In genomic region chr17:40038882-40039513, GRCh38 we compare ENCODE assay signal across 10 cellular contexts. TPM values are rescaled to one million over a fixed set of nuclear protein-coding genes. Genes with fewer than 3 reads are reported as not detected.
DNase-seq lines count a peak whose midpoint lies in the region; ATAC-seq, FAIRE-seq and TF ChIP-seq lines count a peak whose summit lies in the region.
"Had no signal": no experiment of that assay in that cellular context is flagged by ENCODE, and none has a peak within 500 bp of the region (broad histone marks: within the 10 kb centered on the region; RNA-seq: fewer than 3 reads in every experiment).

No MANE protein-coding gene starts in this region.

- ATAC-seq in lung (ENCODE audit: insufficient read depth, low FRiP score) (peak; percentile 58), GM18858 (IDR thresholded peaks at IDR 0.05; ENCODE audit: unreplicated experiment) (no peak)

- H3K4me3 ChIP-seq in colonic mucosa (no peak overlapping the region), lung (no peak overlapping the region)

- H3K27ac ChIP-seq in colonic mucosa (no peak overlapping the region), lung (ENCODE audit: low read depth in 1 of 2, low read length in 1 of 2) (peak overlapping the region; percentile 70 to 87)

- H3K36me3 ChIP-seq in colonic mucosa (peaks cover 4% of the 10 kb centered on the region), lung (ENCODE audit: control insufficient read depth in 2 of 2, insufficient read depth in 2 of 2, low read length in 2 of 2) (peaks cover 0 to 15% of the 10 kb centered on the region in 2 donors)

- H3K9me3 ChIP-seq in colonic mucosa (no peaks in the 10 kb centered on the region), lung (ENCODE audit: control insufficient read depth in 2 of 2, insufficient read depth in 1 of 2, low read length in 1 of 2) (no peaks in the 10 kb centered on the region)

- H3K27me3 ChIP-seq in colonic mucosa (no peaks in the 10 kb centered on the region), lung (ENCODE audit: control insufficient read depth, insufficient read depth) (no peaks in the 10 kb centered on the region)

- no peaks in the 10 kb centered on the region for H3K4me1 ChIP-seq in colonic mucosa
- peaks cover 0 to 4% of the 10 kb centered on the region in 2 donors for H3K4me1 ChIP-seq in lung (ENCODE audit: control insufficient read depth in 2 of 2, insufficient read depth in 2 of 2, low read length in 2 of 2)

- no peak for FAIRE-seq in D721Med (lab: Jason Lieb, UNC)

- whole genome bisulfite sequencing in lung, 2 donors: 29 to 46% methylated on average over 11 of the region's 11 CpGs

- peak; percentile 46 for TF ChIP-seq CTCF in D721Med (IDR thresholded peaks at IDR 0.05; ENCODE audit: insufficient read depth, missing control alignments)
- peak; percentile 24 for TF ChIP-seq CTCF in colonic mucosa (IDR thresholded peaks at IDR 0.05)
- peak; percentile 55 for TF ChIP-seq CTCF in lung (IDR thresholded peaks at IDR 0.05; ENCODE audit: control extremely low read depth, extremely low read depth)

- peak; percentile 8 for DNase-seq in D721Med (ENCODE audit: insufficient read length, low spot score)
- DNase-seq in NAMALWA (ENCODE audit: low spot score): peak; percentile 33
- DNase-seq in colonic mucosa: no peak
- DNase-seq in lung (ENCODE audit: low spot score): peak; percentile 62
- DNase-seq in activated CD4-positive, alpha-beta T cell treated with anti-CD3 and anti-CD28 coated beads, Interleukin-2, amount 50 U/mL, for 4 hours: no peak
- no peak for DNase-seq in T-helper 9 cell
- DNase-seq in NCI-H1930 (lab: John Stamatoyannopoulos, UW): no peak
- DNase-seq: naive B cell had no signal

- H3K9ac ChIP-seq in colonic mucosa (ENCODE audit: low read depth in 2 of 2, low read length in 2 of 2): peak overlapping the region in 1 of 2 donors; percentile 7

- intact Hi-C loops in colonic mucosa (cut with DNase I): no loop called here

RNA-seq across cellular contexts. Expression of gene MED24, which starts 15.2 kb away (rescaled TPM):
- total RNA-seq in colonic mucosa (100 to 1,000 TPM in 1 of 2 donors, 10 to 100 TPM in 1; 80.1 to 111 TPM), lung (10 to 100 TPM; 69.9 to 82.3 TPM)
- polyA plus RNA-seq in lung: 100 to 1,000 TPM in 1 of 2 donors, 10 to 100 TPM in 1; 48.2 to 149 TPM

RNA-seq across cellular contexts. Expression of gene CSF3, which starts 23.8 kb away (rescaled TPM):
- under 1 TPM in 1 of 2 donors, not detected in 1; 0.37 TPM for total RNA-seq in colonic mucosa
- total RNA-seq in lung: 1 to 10 TPM; 1.7 to 2.9 TPM
- polyA plus RNA-seq in lung: 100 to 1,000 TPM in 1 of 2 donors, 1 to 10 TPM in 1; 7.8 to 317 TPM
- polyA plus RNA-seq: IgD-negative memory B cell had no signal

RNA-seq across cellular contexts. Expression of gene THRA, which starts 23.8 kb away (rescaled TPM):
- total RNA-seq in colonic mucosa: 10 to 100 TPM; 40.3 to 44.5 TPM
- total RNA-seq in lung: 10 to 100 TPM; 41.3 to 55.9 TPM
- 10 to 100 TPM; 28.5 to 33.6 TPM for polyA plus RNA-seq in lung

RNA-seq across cellular contexts. Expression of gene PSMD3, which starts 58.4 kb away (rescaled TPM):
- total RNA-seq in colonic mucosa: 100 to 1,000 TPM; 106 to 152 TPM
- total RNA-seq in lung: 10 to 100 TPM; 56.2 to 99.2 TPM
- polyA plus RNA-seq in lung: 100 to 1,000 TPM in 1 of 2 donors, 10 to 100 TPM in 1; 70.4 to 105 TPM

Comparison
In these comparisons a context has a peak if more than half of its experiments do, and no peak if none do; other contexts are left out.
1. DNase-seq: peak in D721Med (single experiment), NAMALWA (single experiment) and lung (single experiment); none in colonic mucosa (single experiment), activated CD4-positive, alpha-beta T cell treated with anti-CD3 and anti-CD28 coated beads, Interleukin-2, amount 50 U/mL, for 4 hours (0 of 2), T-helper 9 cell (single experiment) and NCI-H1930 (0 of 2).
2. Peak in every context shown above with its lines, with median percentiles within 50 percentile points of each other: CTCF ChIP-seq.